13 cellular contexts compared by ENCODE assay signal in the genomic region with DNA sequence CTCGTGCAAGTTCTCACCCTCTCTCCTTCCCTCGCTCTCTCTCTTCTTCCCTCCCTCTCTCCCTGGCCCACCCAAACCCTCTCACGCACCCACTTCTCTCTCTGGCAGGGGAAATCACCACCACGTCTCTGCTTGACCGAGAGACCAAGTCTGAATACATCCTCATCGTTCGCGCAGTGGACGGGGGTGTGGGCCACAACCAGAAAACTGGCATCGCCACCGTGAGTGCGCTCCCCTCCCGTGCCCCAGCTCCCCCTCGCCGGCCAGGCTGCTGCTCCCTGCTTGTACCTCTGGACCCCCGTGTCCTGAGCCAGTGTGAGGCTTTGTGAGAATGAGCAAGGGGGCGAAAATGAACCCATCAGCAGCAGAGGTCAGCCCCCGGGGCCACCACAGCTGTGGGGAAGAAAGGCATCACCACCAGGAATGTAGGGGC. TPM values are rescaled to one million over a fixed set of nuclear protein-coding genes. Genes with fewer than 3 reads are reported as not detected.
DNase-seq lines count a peak whose midpoint lies in the region; ATAC-seq and TF ChIP-seq lines count a peak whose summit lies in the region.
"Had no signal": no experiment of that assay in that cellular context is flagged by ENCODE, and none has a peak within 500 bp of the region (broad histone marks: within the 10 kb centered on the region; RNA-seq: fewer than 3 reads in every experiment).

No MANE protein-coding gene starts in this region.

- H3K27me3 ChIP-seq in BLaER1 (no peaks in the 10 kb centered on the region), esophagus muscularis mucosa (no peaks in the 10 kb centered on the region)

- H3K27ac ChIP-seq in BLaER1, result peak overlapping the region; percentile 49
- peak overlapping the region; percentile 3 to 44 (median 40) for H3K27ac ChIP-seq in esophagus muscularis mucosa (replicated peaks in 1 of 4)
- H3K27ac ChIP-seq: tibial artery had no signal

- no peak overlapping the region for H3K9ac ChIP-seq in BLaER1

- no peak for TF ChIP-seq CTCF in esophagus muscularis mucosa (IDR thresholded peaks at IDR 0.05)

- WGBS in esophagus muscularis mucosa, result 76% methylated on average over 18 of the region's 18 CpGs

- H4K20me1 ChIP-seq in BLaER1, result no peaks in the 10 kb centered on the region

- no peak for DNase-seq in esophagus muscularis mucosa (ENCODE audit: extremely low spot score)
- DNase-seq in occipital lobe (lab: John Stamatoyannopoulos, UW), result no peak
- DNase-seq in T-helper 9 cell, result no peak
- DNase-seq in amygdala (lab: John Stamatoyannopoulos, UW), result no peak
- DNase-seq: NCI-H187 treated with DMSO at 0.1 percent for 48 hours; stimulated activated CD4-positive, alpha-beta T cell treated with anti-CD3 and anti-CD28 coated beads, Interleukin-1b, Interleukin-23, amount 100 ng/mL, for 48 hours had no signal

- H3K36me3 ChIP-seq in BLaER1 (no peaks in the 10 kb centered on the region), esophagus muscularis mucosa (no peaks in the 10 kb centered on the region)
- H3K36me3 ChIP-seq: tibial artery had no signal

- no peak for TF ChIP-seq POLR2A in esophagus muscularis mucosa (IDR thresholded peaks at IDR 0.05; ENCODE audit: low read depth)

- peak overlapping the region; percentile 69 for H3K4me2 ChIP-seq in BLaER1

- intact Hi-C loops in esophagus muscularis mucosa (cut with DNase I), result no loop called here

- no peaks in the 10 kb centered on the region for H3K9me3 ChIP-seq in BLaER1
- H3K9me3 ChIP-seq in esophagus muscularis mucosa, result no peaks in the 10 kb centered on the region

- no peak for TF ChIP-seq EP300 in esophagus muscularis mucosa (IDR thresholded peaks at IDR 0.05)

- H3K4me3 ChIP-seq in BLaER1 (no peak overlapping the region), esophagus muscularis mucosa (peak overlapping the region in 1 of 4 donors; percentile 14)
- H3K4me3 ChIP-seq: tibial artery had no signal

- H3K4me1 ChIP-seq in BLaER1 (peaks cover 59% of the 10 kb centered on the region), esophagus muscularis mucosa (peaks cover 33 to 55% (median 51%) of the 10 kb centered on the region in 4 donors)
- H3K4me1 ChIP-seq: tibial artery had no signal

- ATAC-seq in GM18907 (IDR thresholded peaks at IDR 0.05; ENCODE audit: unreplicated experiment) (peak; percentile 18), HG03159 (IDR thresholded peaks at IDR 0.05; ENCODE audit: unreplicated experiment) (peak; percentile 14), HG03565 (IDR thresholded peaks at IDR 0.05; ENCODE audit: unreplicated experiment) (no peak)
- ATAC-seq: Panc1 had no signal

RNA-seq across cellular contexts. Expression of a gene that starts 25.5 kb away (rescaled TPM):
- under 1 TPM in 3 of 4 donors, not detected in 1; 0.06 to 0.17 (median 0.11) TPM for total RNA-seq in esophagus muscularis mucosa
- total RNA-seq in occipital lobe, result under 0.01 TPM
- total RNA-seq: fibroblast of villous mesenchyme had no signal
